Comparison of ENCODE assay signal across 27 cellular contexts in genomic region chr7:115293628-115294236, GRCh38.
DNase-seq lines count a peak whose midpoint lies in the region; ATAC-seq, FAIRE-seq and TF ChIP-seq lines count a peak whose summit lies in the region.
"Had no signal": no experiment of that assay in that cellular context is flagged by ENCODE, and none has a peak within 500 bp of the region (broad histone marks: within the 10 kb centered on the region; RNA-seq: fewer than 3 reads in every experiment).

No MANE protein-coding gene starts in this region.

- peaks cover 0 to 4% (median 0%) of the 10 kb centered on the region in 5 donors for H3K27me3 Mint-ChIP-seq in naive thymus-derived CD8-positive, alpha-beta T cell
- H3K27me3 Mint-ChIP-seq: T-helper 17 cell had no signal

- no peak overlapping the region for H3K4me3 Mint-ChIP-seq in naive thymus-derived CD8-positive, alpha-beta T cell
- H3K4me3 Mint-ChIP-seq: activated T-cell treated with anti-CD3 and anti-CD28 coated beads, Interleukin-2, amount 50 U/mL, for 72 hours; B cell; CD8-positive, alpha-beta T cell; T-helper 17 cell had no signal

- H3K27me3 ChIP-seq in HepG2 (ENCODE audit: control insufficient read depth in 1 of 2, insufficient read depth in 2 of 2, low read length in 2 of 2) (no peaks in the 10 kb centered on the region), right lobe of liver (no peaks in the 10 kb centered on the region), adipocyte (replicated peaks; ENCODE audit: control insufficient read depth, insufficient read depth, low read length) (no peaks in the 10 kb centered on the region), skeletal muscle satellite cell (ENCODE audit: control insufficient read depth, insufficient read depth, low read length) (no peaks in the 10 kb centered on the region)
- H3K27me3 ChIP-seq: sigmoid colon, tibial artery, vagina had no signal

- no peak overlapping the region for H2AFZ ChIP-seq in HepG2 (ENCODE audit: low read length)
- H2AFZ ChIP-seq: parathyroid adenoma had no signal

- DNase-seq in HepG2 (ENCODE audit: low spot score) = no peak
- DNase-seq in right lobe of liver = no peak
- peak; percentile 45 for DNase-seq in adipocyte (ENCODE audit: low read depth)
- DNase-seq in fibroblast of pulmonary artery (ENCODE audit: low read depth) = peak; percentile 35
- DNase-seq in NCI-H2196 treated with DMSO at 0.1 percent for 48 hours (lab: John Stamatoyannopoulos, UW; ENCODE audit: unreplicated experiment) = no peak
- no peak for DNase-seq in dedifferentiated amniotic fluid mesenchymal stem cell (ENCODE audit: extremely low spot score)
- DNase-seq in naive thymus-derived CD8-positive, alpha-beta T cell = no peak
- DNase-seq: activated CD4-positive, alpha-beta T cell treated with anti-CD3 and anti-CD28 coated beads, Interleukin-2, amount 50 U/mL, for 4 hours; activated T-cell treated with anti-CD3 and anti-CD28 coated beads, Interleukin-2, amount 50 U/mL, for 72 hours; CD8-positive, alpha-beta T cell; dorsolateral prefrontal cortex; glutamatergic neuron; islet precursor cell; NCI-H1092; NCI-H1694; PC-3; sigmoid colon; stimulated activated CD4-positive, alpha-beta T cell treated with anti-CD3 and anti-CD28 coated beads, Interleukin-4, amount 100 ng/mL, for 24 hours; T-helper 17 cell; tibial artery had no signal

- in situ Hi-C loops in HepG2 (cut with HindIII; ENCODE audit: extremely low pct_ligation_motif_present, low pct_unique_long_range_greater_than_20kb) = no loop called here

- no peaks in the 10 kb centered on the region for H3K36me3 Mint-ChIP-seq in naive thymus-derived CD8-positive, alpha-beta T cell
- H3K36me3 Mint-ChIP-seq: CD8-positive, alpha-beta T cell had no signal

- 13% methylated on average over 6 of the region's 6 CpGs for WGBS in HepG2 (ENCODE audit: low lambda C conversion rate)
- WGBS in right lobe of liver (ENCODE audit: insufficient coverage, low coverage, low lambda C conversion rate, missing lambda C conversion rate) = 64% methylated on average over 6 of the region's 6 CpGs

- H4K20me1 ChIP-seq in HepG2 (ENCODE audit: insufficient read depth, low read length) = no peaks in the 10 kb centered on the region

- POLR2A ChIA-PET in HepG2 (lab: Yijun Ruan, JAX) = no interaction called here
- POLR2A ChIA-PET in naive thymus-derived CD8-positive, alpha-beta T cell (lab: Charles Lee) = no interaction called here

- H3K9me3 ChIP-seq in HepG2 (ENCODE audit: low read length) (0 out of 2 replicates have a peak, but pooled peaks cover 5% of the 10 kb centered on the region), right lobe of liver (no peaks in the 10 kb centered on the region), adipocyte (ENCODE audit: control insufficient read depth, low read length) (no peaks in the 10 kb centered on the region), skeletal muscle satellite cell (replicated peaks; ENCODE audit: low read length) (no peaks in the 10 kb centered on the region)
- H3K9me3 ChIP-seq: sigmoid colon, tibial artery, vagina had no signal

- H3K27ac Mint-ChIP-seq in naive thymus-derived CD8-positive, alpha-beta T cell = no peak overlapping the region
- H3K27ac Mint-ChIP-seq: activated T-cell treated with anti-CD3 and anti-CD28 coated beads, Interleukin-2, amount 50 U/mL, for 72 hours; B cell; CD8-positive, alpha-beta T cell; T-helper 17 cell had no signal

- H3K4me1 Mint-ChIP-seq in naive thymus-derived CD8-positive, alpha-beta T cell = no peaks in the 10 kb centered on the region
- H3K4me1 Mint-ChIP-seq: B cell, T-helper 17 cell had no signal

- intact Hi-C loops in HepG2 (cut with micrococcal nuclease; ENCODE audit: unreplicated experiment) = no loop called here
- intact Hi-C loops in right lobe of liver (cut with DNase I) = no loop called here

- BruUV-seq in HepG2 (replicated peaks; lab: Mats Ljungman, UMichigan) = no TSS peak

- no peaks in the 10 kb centered on the region for H3K36me3 ChIP-seq in HepG2 (replicated peaks in 1 of 2; ENCODE audit: control insufficient read depth in 1 of 2, insufficient read depth in 2 of 2, low read length in 2 of 2)
- no peaks in the 10 kb centered on the region for H3K36me3 ChIP-seq in right lobe of liver
- no peaks in the 10 kb centered on the region for H3K36me3 ChIP-seq in adipocyte (ENCODE audit: control insufficient read depth, insufficient read depth, low read length, severe bottlenecking)
- no peaks in the 10 kb centered on the region for H3K36me3 ChIP-seq in skeletal muscle satellite cell (ENCODE audit: insufficient read depth, low read length)
- H3K36me3 ChIP-seq: sigmoid colon, tibial artery, vagina had no signal

- no peak for TF ChIP-seq POLR2A in HepG2 (IDR thresholded peaks at IDR 0.05; ENCODE audit: insufficient read depth in 1 of 2, low read depth in 2 of 2, low read length in 2 of 2)
- TF ChIP-seq POLR2A in right lobe of liver (IDR thresholded peaks at IDR 0.05) = no peak

- TF ChIP-seq EP300 in HepG2 (IDR thresholded peaks at IDR 0.05; ENCODE audit: low read depth in 2 of 2, low read length in 2 of 2) (no peak), HepG2 (CRISPR knock-in tag; IDR thresholded peaks at IDR 0.05; ENCODE audit: borderline replicate concordance) (no peak)

- ATAC-seq in HepG2 = no peak
- ATAC-seq in right lobe of liver = no peak
- ATAC-seq in naive thymus-derived CD8-positive, alpha-beta T cell = no peak
- ATAC-seq: activated T-cell treated with anti-CD3 and anti-CD28 coated beads, Interleukin-2, amount 50 U/mL, for 72 hours; CD8-positive, alpha-beta T cell; PC-3; T-helper 17 cell had no signal

- TF ChIP-seq CTCF in HepG2 (CRISPR knock-in tag; IDR thresholded peaks at IDR 0.05) = no peak
- no peak for TF ChIP-seq CTCF in right lobe of liver (IDR thresholded peaks at IDR 0.05)
- TF ChIP-seq CTCF in fibroblast of pulmonary artery (IDR thresholded peaks at IDR 0.05; ENCODE audit: low read length, missing control alignments) = no peak

- no peak overlapping the region for H3K4me2 ChIP-seq in HepG2 (ENCODE audit: low read depth, low read length)
- H3K4me2 ChIP-seq in skeletal muscle satellite cell (ENCODE audit: low read length) = peak overlapping the region; percentile 22

- H3K27ac ChIP-seq in HepG2 (ENCODE audit: extremely low read length, insufficient read depth, low read length) (no peak overlapping the region), right lobe of liver (no peak overlapping the region)
- H3K27ac ChIP-seq: dorsolateral prefrontal cortex, parathyroid adenoma, sigmoid colon, tibial artery, vagina had no signal

- H3K9ac ChIP-seq in HepG2 (ENCODE audit: insufficient read depth, low read depth, low read length) (no peak overlapping the region), adipocyte (ENCODE audit: low read length) (no peak overlapping the region), skeletal muscle satellite cell (ENCODE audit: low read depth, low read length) (no peak overlapping the region)
- H3K9ac ChIP-seq: parathyroid adenoma had no signal

- no peak for TF ChIP-seq RAD21 in HepG2 (CRISPR knock-in tag; IDR thresholded peaks at IDR 0.05)

- H3K4me3 ChIP-seq in HepG2 (replicated peaks in 1 of 3; ENCODE audit: insufficient read depth in 1 of 3, low read depth in 2 of 3, low read length in 3 of 3) (no peak overlapping the region), right lobe of liver (no peak overlapping the region), adipocyte (ENCODE audit: low read length) (no peak overlapping the region), fibroblast of pulmonary artery (replicated peaks; ENCODE audit: low read depth, low read length) (no peak overlapping the region), skeletal muscle satellite cell (ENCODE audit: low read length) (no peak overlapping the region)
- H3K4me3 ChIP-seq: dorsolateral prefrontal cortex, sigmoid colon, tibial artery, vagina had no signal

- no peaks in the 10 kb centered on the region for H3K79me2 ChIP-seq in HepG2 (ENCODE audit: insufficient read depth, low read length)
- H3K79me2 ChIP-seq: parathyroid adenoma had no signal

- CTCF ChIA-PET in HepG2 (lab: Yijun Ruan, JAX; ENCODE audit: low intra/inter-chr PET ratio, low total read pairs) = no interaction called here

- H3K9me3 Mint-ChIP-seq in naive thymus-derived CD8-positive, alpha-beta T cell = peaks cover 0 to 11% (median 0%) of the 10 kb centered on the region in 9 donors
- H3K9me3 Mint-ChIP-seq: CD8-positive, alpha-beta T cell had no signal

- H3K4me1 ChIP-seq in HepG2 (ENCODE audit: insufficient read depth, low read length) (no peaks in the 10 kb centered on the region), right lobe of liver (no peaks in the 10 kb centered on the region), adipocyte (ENCODE audit: control insufficient read depth, insufficient read depth, low read length) (peaks cover 25% of the 10 kb centered on the region), skeletal muscle satellite cell (ENCODE audit: control insufficient read depth, insufficient read depth, low read length) (peaks cover 15% of the 10 kb centered on the region)
- H3K4me1 ChIP-seq: parathyroid adenoma, sigmoid colon, tibial artery, vagina had no signal

- FAIRE-seq in HepG2 (lab: Jason Lieb, UNC) = no peak
- FAIRE-seq: endometrium, GM12892, TTC549 had no signal

Comparison
In these comparisons a context has a peak if more than half of its experiments do, and no peak if none do; other contexts are left out.
1. DNase-seq: peak in adipocyte (single experiment) and fibroblast of pulmonary artery (single experiment); none in HepG2 (single experiment), right lobe of liver (0 of 3), NCI-H2196 treated with DMSO at 0.1 percent for 48 hours (single experiment), dedifferentiated amniotic fluid mesenchymal stem cell (single experiment) and naive thymus-derived CD8-positive, alpha-beta T cell (0 of 10).